ENCODE assay signal across 23 cellular contexts in genomic region chr14:104730504-104730903, GRCh38.
"Had no signal": no experiment of that assay in that cellular context is flagged by ENCODE, and none has a peak within 500 bp of the region (broad histone marks: within the 10 kb centered on the region; RNA-seq: fewer than 3 reads in every experiment).

No MANE protein-coding gene starts in this region.

- H3K4me3 Mint-ChIP-seq: mesothelial cell of epicardium; naive B cell; natural killer cell treated with Interleukin-12 subunit alpha and Interleukin-12 subunit beta and Interleukin-15 and Interleukin-18, amount 100 ng/mL, for 72 hours; neural crest cell; stimulated activated memory B cell treated with anti-CD40 and anti-IgM and Interleukin-4, amounts not matched to agents 10 μg/mL and 1 μg/mL and 100 μg/mL, for 72 hours had no signal

- DNase-seq: dorsolateral prefrontal cortex; effector CD4-positive, alpha-beta T cell; foreskin melanocyte; mesenchymal stem cell; mucosa of descending colon; naive B cell; right cardiac atrium; sigmoid colon; spleen; stimulated activated CD4-positive, alpha-beta T cell treated with anti-CD3 and anti-CD28 coated beads, Interleukin-4, amount 100 ng/mL, for 4 hours; stimulated activated naive CD8-positive, alpha-beta T cell treated with anti-CD3 and anti-CD28 coated beads, Interleukin-15, Interleukin-2, amounts not matched to agents 100 U/mL and 50 U/mL, for 24 hours; substantia nigra; testis had no signal

- H3K9me3 Mint-ChIP-seq: mesothelial cell of epicardium; naive B cell; natural killer cell treated with Interleukin-12 subunit alpha and Interleukin-12 subunit beta and Interleukin-15 and Interleukin-18, amount 100 ng/mL, for 72 hours; neural crest cell; stimulated activated memory B cell treated with anti-CD40 and anti-IgM and Interleukin-4, amounts not matched to agents 10 μg/mL and 1 μg/mL and 100 μg/mL, for 72 hours had no signal

- H3K27ac Mint-ChIP-seq: mesothelial cell of epicardium; natural killer cell treated with Interleukin-12 subunit alpha and Interleukin-12 subunit beta and Interleukin-15 and Interleukin-18, amount 100 ng/mL, for 72 hours; progenitor cell of endocrine pancreas; stimulated activated memory B cell treated with anti-CD40 and anti-IgM and Interleukin-4, amounts not matched to agents 10 μg/mL and 1 μg/mL and 100 μg/mL, for 72 hours had no signal

- H3K4me3 ChIP-seq: dorsolateral prefrontal cortex, esophagus muscularis mucosa, mucosa of descending colon, sigmoid colon, skin epidermis, spleen, tibial nerve, upper lobe of left lung had no signal

- H3K79me2 ChIP-seq: parathyroid adenoma had no signal

- H3K36me3 ChIP-seq: esophagus muscularis mucosa, sigmoid colon, spleen, tibial nerve, upper lobe of left lung had no signal

- H3K36me3 Mint-ChIP-seq: mesothelial cell of epicardium; naive B cell; natural killer cell treated with Interleukin-12 subunit alpha and Interleukin-12 subunit beta and Interleukin-15 and Interleukin-18, amount 100 ng/mL, for 72 hours; stimulated activated memory B cell treated with anti-CD40 and anti-IgM and Interleukin-4, amounts not matched to agents 10 μg/mL and 1 μg/mL and 100 μg/mL, for 72 hours had no signal

- H3K27ac ChIP-seq: dorsolateral prefrontal cortex, esophagus muscularis mucosa, parathyroid adenoma, sigmoid colon, skin epidermis, spleen, testis, upper lobe of left lung had no signal

- H3K4me1 ChIP-seq: parathyroid adenoma had no signal

- H3K9me3 ChIP-seq: esophagus muscularis mucosa, mucosa of descending colon, sigmoid colon, spleen, testis, tibial nerve, upper lobe of left lung had no signal

- H3K9ac ChIP-seq: parathyroid adenoma had no signal

- H3K27me3 ChIP-seq: dorsolateral prefrontal cortex, esophagus muscularis mucosa, spleen, testis, tibial nerve, upper lobe of left lung had no signal

- H3K4me1 Mint-ChIP-seq: stimulated activated memory B cell treated with anti-CD40 and anti-IgM and Interleukin-4, amounts not matched to agents 10 μg/mL and 1 μg/mL and 100 μg/mL, for 72 hours had no signal

- H2AFZ ChIP-seq: parathyroid adenoma had no signal

- ATAC-seq: mucosa of descending colon; natural killer cell treated with Interleukin-12 subunit alpha and Interleukin-12 subunit beta and Interleukin-15 and Interleukin-18, amount 100 ng/mL, for 72 hours; right cardiac atrium; stimulated activated memory B cell treated with anti-CD40 and anti-IgM and Interleukin-4, amounts not matched to agents 10 μg/mL and 1 μg/mL and 100 μg/mL, for 72 hours had no signal
